9 cellular contexts compared by ENCODE assay signal in the genomic region with DNA sequence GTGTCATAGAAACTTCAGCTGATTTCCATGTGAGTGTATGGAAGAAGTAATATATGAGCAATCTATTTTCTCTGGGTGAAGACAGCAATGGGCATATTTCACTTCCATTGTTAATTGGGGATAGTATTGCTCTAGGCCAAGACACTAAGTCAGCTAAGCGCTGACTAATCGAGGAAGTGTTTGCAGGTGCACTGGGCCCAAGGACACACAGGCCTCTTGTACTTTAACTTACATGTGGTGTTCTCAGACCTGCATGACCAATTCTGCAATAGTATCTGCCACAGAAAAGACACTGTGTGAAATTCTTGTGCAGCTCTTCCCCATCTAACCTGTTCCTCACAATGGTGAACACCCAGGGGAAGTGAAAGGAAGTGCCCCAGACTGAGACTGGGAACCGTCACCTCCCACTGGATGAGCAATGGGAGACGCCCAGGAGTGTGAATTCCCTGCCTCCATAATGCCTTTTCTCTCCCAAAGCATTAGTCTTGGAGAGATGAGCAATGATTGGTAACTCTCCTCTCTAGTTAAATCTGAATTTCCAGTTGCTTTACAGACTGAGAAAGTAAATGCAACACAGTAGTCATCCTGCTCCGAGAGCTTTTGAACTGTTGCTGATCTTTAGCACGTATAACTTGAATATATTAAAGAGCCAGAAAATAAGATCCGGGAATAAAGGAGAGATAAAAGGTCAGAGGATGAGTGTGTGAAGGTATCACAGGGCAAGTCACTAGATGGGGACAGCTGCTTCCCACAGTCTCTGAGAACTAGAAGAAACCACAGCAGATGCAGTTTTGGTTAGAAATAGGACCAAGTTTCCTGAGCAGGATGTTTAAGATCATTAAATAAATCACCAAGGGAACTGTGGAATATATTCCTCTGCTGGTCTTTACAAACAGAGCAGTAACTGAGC.
DNase-seq lines count a peak whose midpoint lies in the region; ATAC-seq, FAIRE-seq and TF ChIP-seq lines count a peak whose summit lies in the region.
"Had no signal": no experiment of that assay in that cellular context is flagged by ENCODE, and none has a peak within 500 bp of the region (broad histone marks: within the 10 kb centered on the region; RNA-seq: fewer than 3 reads in every experiment).

No MANE protein-coding gene starts in this region.

- H3K27ac ChIP-seq in HepG2 (ENCODE audit: extremely low read length, insufficient read depth, low read length), result no peak overlapping the region
- peak overlapping the region in 4 of 8 donors; percentile 7 to 58 (median 44) for H3K27ac ChIP-seq in spleen
- H3K27ac ChIP-seq: transverse colon had no signal

- no peak for TF ChIP-seq CTCF in HepG2 (CRISPR knock-in tag; IDR thresholded peaks at IDR 0.05)
- TF ChIP-seq CTCF in spleen (IDR thresholded peaks at IDR 0.05 in 8 of 11, conservative IDR thresholded peaks at IDR 0.05 in 3 of 11), result no peak

- TF ChIP-seq EP300 in HepG2 (IDR thresholded peaks at IDR 0.05; ENCODE audit: low read depth in 2 of 2, low read length in 2 of 2) (no peak), HepG2 (CRISPR knock-in tag; IDR thresholded peaks at IDR 0.05; ENCODE audit: borderline replicate concordance) (no peak)

- no peaks in the 10 kb centered on the region for H3K79me2 ChIP-seq in HepG2 (ENCODE audit: insufficient read depth, low read length)

- CTCF ChIA-PET in HepG2 (lab: Yijun Ruan, JAX; ENCODE audit: low intra/inter-chr PET ratio, low total read pairs), result no interaction called here

- H3K27me3 ChIP-seq in HepG2 (ENCODE audit: control insufficient read depth in 1 of 2, insufficient read depth in 2 of 2, low read length in 2 of 2), result no peaks in the 10 kb centered on the region
- H3K27me3 ChIP-seq in spleen (replicated peaks in 1 of 7), result no peaks in the 10 kb centered on the region
- H3K27me3 ChIP-seq: transverse colon had no signal

- no peak overlapping the region for H3K9ac ChIP-seq in HepG2 (ENCODE audit: insufficient read depth, low read depth, low read length)

- H3K36me3 ChIP-seq in HepG2 (replicated peaks in 1 of 2; ENCODE audit: control insufficient read depth in 1 of 2, insufficient read depth in 2 of 2, low read length in 2 of 2) (no peaks in the 10 kb centered on the region), spleen (no peaks in the 10 kb centered on the region)
- H3K36me3 ChIP-seq: transverse colon had no signal

- peak; percentile 86 for ATAC-seq in stimulated activated naive CD8-positive, alpha-beta T cell treated with anti-CD3 and anti-CD28 coated beads, Interleukin-15, Interleukin-2, amounts not matched to agents 100 U/mL and 50 U/mL, for 24 hours
- ATAC-seq in stimulated activated naive CD8-positive, alpha-beta T cell treated with anti-CD3 and anti-CD28 coated beads, Interleukin-15, amount 100 ng/mL, for 72 hours, result no peak
- ATAC-seq in HG03196 (IDR thresholded peaks at IDR 0.05; ENCODE audit: unreplicated experiment) (peak; percentile 57), HepG2 (no peak)

- POLR2A ChIA-PET in HepG2 (lab: Yijun Ruan, JAX), result no interaction called here

- peaks cover 28% of the 10 kb centered on the region for H3K4me1 Mint-ChIP-seq in stimulated activated naive CD8-positive, alpha-beta T cell treated with anti-CD3 and anti-CD28 coated beads, Interleukin-15, amount 100 ng/mL, for 72 hours

- in situ Hi-C loops in HepG2 (cut with HindIII; ENCODE audit: extremely low pct_ligation_motif_present, low pct_unique_long_range_greater_than_20kb), result no loop called here

- BruUV-seq in HepG2 (replicated peaks; lab: Mats Ljungman, UMichigan), result no TSS peak

- no peak for DNase-seq in stimulated activated naive CD8-positive, alpha-beta T cell treated with anti-CD3 and anti-CD28 coated beads, Interleukin-15, Interleukin-2, amounts not matched to agents 100 U/mL and 50 U/mL, for 24 hours
- DNase-seq in stimulated activated naive CD8-positive, alpha-beta T cell treated with anti-CD3 and anti-CD28 coated beads, Interleukin-15, amount 100 ng/mL, for 72 hours, result no peak
- DNase-seq in dermis blood vessel endothelial cell, result peak; percentile 55
- no peak for DNase-seq in stimulated activated CD4-positive, alpha-beta T cell treated with anti-CD3 and anti-CD28 coated beads, Interleukin-2, amount 100 ng/mL, for 48 hours
- no peak for DNase-seq in HepG2 (ENCODE audit: low spot score)
- no peak for DNase-seq in spleen
- DNase-seq in activated CD4-positive, alpha-beta T cell treated with anti-CD3 and anti-CD28 coated beads, Interleukin-2, amount 50 U/mL, for 48 hours, result no peak
- DNase-seq: transverse colon had no signal

- H3K4me3 ChIP-seq in HepG2 (replicated peaks in 1 of 3; ENCODE audit: insufficient read depth in 1 of 3, low read depth in 2 of 3, low read length in 3 of 3), result no peak overlapping the region
- no peak overlapping the region for H3K4me3 ChIP-seq in spleen
- H3K4me3 ChIP-seq: transverse colon had no signal

- H3K27me3 Mint-ChIP-seq in stimulated activated naive CD8-positive, alpha-beta T cell treated with anti-CD3 and anti-CD28 coated beads, Interleukin-15, amount 100 ng/mL, for 72 hours, result no peaks in the 10 kb centered on the region

- WGBS in HepG2 (ENCODE audit: low lambda C conversion rate), result 93% methylated on average over 7 of the region's 7 CpGs
- 69 to 78% (median 70%) methylated on average over 7 of the region's 7 CpGs for WGBS in spleen, 5 donors

- TF ChIP-seq POLR2A in HepG2 (IDR thresholded peaks at IDR 0.05; ENCODE audit: insufficient read depth in 1 of 2, low read depth in 2 of 2, low read length in 2 of 2), result no peak
- TF ChIP-seq POLR2A in spleen (IDR thresholded peaks at IDR 0.05), result no peak

- no peak overlapping the region for H3K4me2 ChIP-seq in HepG2 (ENCODE audit: low read depth, low read length)

- intact Hi-C loops in HepG2 (cut with micrococcal nuclease; ENCODE audit: unreplicated experiment) (no loop called here), spleen (cut with DNase I; ENCODE audit: low total_unique reads) (no loop called here)

- peak overlapping the region in 1 of 2 donors; percentile 40 for H3K27ac Mint-ChIP-seq in stimulated activated naive CD8-positive, alpha-beta T cell treated with anti-CD3 and anti-CD28 coated beads, Interleukin-15, amount 100 ng/mL, for 72 hours

- FAIRE-seq in HepG2 (lab: Jason Lieb, UNC), result no peak

- H3K4me3 Mint-ChIP-seq in stimulated activated naive CD8-positive, alpha-beta T cell treated with anti-CD3 and anti-CD28 coated beads, Interleukin-15, amount 100 ng/mL, for 72 hours, result no peak overlapping the region

- H3K4me1 ChIP-seq in HepG2 (ENCODE audit: insufficient read depth, low read length) (peaks cover 6% of the 10 kb centered on the region; the same call in 1 of the 2 replicates), spleen (peaks cover 0 to 19% (median 3%) of the 10 kb centered on the region in 6 donors)
- H3K4me1 ChIP-seq: transverse colon had no signal

- no peaks in the 10 kb centered on the region for H4K20me1 ChIP-seq in HepG2 (ENCODE audit: insufficient read depth, low read length)

- no peak for TF ChIP-seq RAD21 in HepG2 (CRISPR knock-in tag; IDR thresholded peaks at IDR 0.05)

- H2AFZ ChIP-seq in HepG2 (ENCODE audit: low read length), result no peak overlapping the region

- no peaks in the 10 kb centered on the region for H3K9me3 ChIP-seq in HepG2 (ENCODE audit: low read length)
- no peaks in the 10 kb centered on the region for H3K9me3 ChIP-seq in spleen
- H3K9me3 ChIP-seq: transverse colon had no signal

- H3K9me3 Mint-ChIP-seq in stimulated activated naive CD8-positive, alpha-beta T cell treated with anti-CD3 and anti-CD28 coated beads, Interleukin-15, amount 100 ng/mL, for 72 hours, result no peaks in the 10 kb centered on the region

TF ChIP-seq in HepG2, 621 proteins besides CTCF, POLR2A, EP300 and RAD21:
- no peak for TF ChIP-seq ZNF451 (CRISPR knock-in tag; IDR thresholded peaks at IDR 0.05)
- no peak for TF ChIP-seq ZNF101 (CRISPR knock-in tag; IDR thresholded peaks at IDR 0.05; ENCODE audit: borderline replicate concordance, low read depth)
- no peak for TF ChIP-seq PPARG (CRISPR knock-in tag; conservative IDR thresholded peaks at IDR 0.05)
- no peak for TF ChIP-seq ZNF3 (CRISPR knock-in tag; IDR thresholded peaks at IDR 0.05)
- TF ChIP-seq, protein P1, sequence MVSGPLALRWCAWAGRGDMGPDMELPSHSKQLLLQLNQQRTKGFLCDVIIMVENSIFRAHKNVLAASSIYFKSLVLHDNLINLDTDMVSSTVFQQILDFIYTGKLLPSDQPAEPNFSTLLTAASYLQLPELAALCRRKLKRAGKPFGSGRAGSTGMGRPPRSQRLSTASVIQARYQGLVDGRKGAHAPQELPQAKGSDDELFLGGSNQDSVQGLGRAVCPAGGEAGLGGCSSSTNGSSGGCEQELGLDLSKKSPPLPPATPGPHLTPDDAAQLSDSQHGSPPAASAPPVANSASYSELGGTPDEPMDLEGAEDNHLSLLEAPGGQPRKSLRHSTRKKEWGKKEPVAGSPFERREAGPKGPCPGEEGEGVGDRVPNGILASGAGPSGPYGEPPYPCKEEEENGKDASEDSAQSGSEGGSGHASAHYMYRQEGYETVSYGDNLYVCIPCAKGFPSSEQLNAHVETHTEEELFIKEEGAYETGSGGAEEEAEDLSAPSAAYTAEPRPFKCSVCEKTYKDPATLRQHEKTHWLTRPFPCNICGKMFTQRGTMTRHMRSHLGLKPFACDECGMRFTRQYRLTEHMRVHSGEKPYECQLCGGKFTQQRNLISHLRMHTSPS (CRISPR knock-in tag; IDR thresholded peaks at IDR 0.05; ENCODE audit: low read depth), result no peak
- TF ChIP-seq KLF9 (CRISPR knock-in tag; IDR thresholded peaks at IDR 0.05; ENCODE audit: low read depth), result no peak
- TF ChIP-seq ZNF737 (CRISPR knock-in tag; IDR thresholded peaks at IDR 0.05; ENCODE audit: borderline replicate concordance), result no peak
- TF ChIP-seq ZNF205 (CRISPR knock-in tag; IDR thresholded peaks at IDR 0.05), result no peak
- TF ChIP-seq SP2 (CRISPR knock-in tag; IDR thresholded peaks at IDR 0.05), result no peak
- TF ChIP-seq ZSCAN21 (CRISPR knock-in tag; IDR thresholded peaks at IDR 0.05; ENCODE audit: borderline replicate concordance), result no peak
- TF ChIP-seq, protein P2, sequence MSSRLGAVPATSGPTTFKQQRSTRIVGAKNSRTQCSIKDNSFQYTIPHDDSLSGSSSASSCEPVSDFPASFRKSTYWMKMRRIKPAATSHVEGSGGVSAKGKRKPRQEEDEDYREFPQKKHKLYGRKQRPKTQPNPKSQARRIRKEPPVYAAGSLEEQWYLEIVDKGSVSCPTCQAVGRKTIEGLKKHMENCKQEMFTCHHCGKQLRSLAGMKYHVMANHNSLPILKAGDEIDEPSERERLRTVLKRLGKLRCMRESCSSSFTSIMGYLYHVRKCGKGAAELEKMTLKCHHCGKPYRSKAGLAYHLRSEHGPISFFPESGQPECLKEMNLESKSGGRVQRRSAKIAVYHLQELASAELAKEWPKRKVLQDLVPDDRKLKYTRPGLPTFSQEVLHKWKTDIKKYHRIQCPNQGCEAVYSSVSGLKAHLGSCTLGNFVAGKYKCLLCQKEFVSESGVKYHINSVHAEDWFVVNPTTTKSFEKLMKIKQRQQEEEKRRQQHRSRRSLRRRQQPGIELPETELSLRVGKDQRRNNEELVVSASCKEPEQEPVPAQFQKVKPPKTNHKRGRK (CRISPR knock-in tag; IDR thresholded peaks at IDR 0.05), result no peak
- TF ChIP-seq NFYC (CRISPR knock-in tag; IDR thresholded peaks at IDR 0.05), result no peak
- no peak for TF ChIP-seq STAT5B (CRISPR knock-in tag; IDR thresholded peaks at IDR 0.05)

Comparison
In these comparisons a context has a peak if more than half of its experiments do, and no peak if none do; other contexts are left out.
1. ATAC-seq: peak in stimulated activated naive CD8-positive, alpha-beta T cell treated with anti-CD3 and anti-CD28 coated beads, Interleukin-15, Interleukin-2, amounts not matched to agents 100 U/mL and 50 U/mL, for 24 hours (single experiment) and HG03196 (single experiment); none in stimulated activated naive CD8-positive, alpha-beta T cell treated with anti-CD3 and anti-CD28 coated beads, Interleukin-15, amount 100 ng/mL, for 72 hours (single experiment) and HepG2 (single experiment).